Comparison of ENCODE assay signal across 1 cellular context in the genomic region with DNA sequence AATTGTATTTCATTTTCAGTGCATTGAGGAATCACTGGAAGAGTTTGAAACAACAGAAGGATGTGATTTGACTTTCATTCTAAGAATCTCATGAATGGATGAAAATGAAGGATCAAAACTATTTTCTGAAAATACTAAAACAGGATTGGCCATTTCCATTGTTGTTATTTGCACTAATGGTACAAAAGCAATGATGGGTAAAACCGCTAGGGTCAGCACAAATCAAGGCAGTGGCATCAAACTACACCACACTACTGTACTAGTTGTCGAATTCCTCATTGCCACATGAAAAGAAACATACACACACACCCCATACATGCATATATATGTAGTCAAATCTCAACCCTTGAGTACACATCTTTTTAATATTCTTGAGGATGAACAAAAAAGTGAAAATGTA.
A peak's percentile ranks its signal among the peaks of the same experiment; 100 is the strongest.
TF ChIP-seq lines count a peak whose summit lies in the region.

No MANE protein-coding gene starts in this region.

TF ChIP-seq in HepG2, 621 proteins besides CTCF, POLR2A, EP300 and RAD21:
- TF ChIP-seq MAFF (IDR thresholded peaks at IDR 0.05; ENCODE audit: low read depth, low read length): peak; percentile 46; the same call in 1 of the 2 replicates
- peak; percentile 37 to 72; a peak in 3 of 4 replicates for TF ChIP-seq MAFK (conservative IDR thresholded peaks at IDR 0.05 in 1 of 2, IDR thresholded peaks at IDR 0.05 in 1 of 2; ENCODE audit: low read length in 2 of 2)
- TF ChIP-seq HMGA1 (CRISPR knock-in tag; conservative IDR thresholded peaks at IDR 0.05): no peak
